1 cellular context compared by ENCODE assay signal in the genomic region with DNA sequence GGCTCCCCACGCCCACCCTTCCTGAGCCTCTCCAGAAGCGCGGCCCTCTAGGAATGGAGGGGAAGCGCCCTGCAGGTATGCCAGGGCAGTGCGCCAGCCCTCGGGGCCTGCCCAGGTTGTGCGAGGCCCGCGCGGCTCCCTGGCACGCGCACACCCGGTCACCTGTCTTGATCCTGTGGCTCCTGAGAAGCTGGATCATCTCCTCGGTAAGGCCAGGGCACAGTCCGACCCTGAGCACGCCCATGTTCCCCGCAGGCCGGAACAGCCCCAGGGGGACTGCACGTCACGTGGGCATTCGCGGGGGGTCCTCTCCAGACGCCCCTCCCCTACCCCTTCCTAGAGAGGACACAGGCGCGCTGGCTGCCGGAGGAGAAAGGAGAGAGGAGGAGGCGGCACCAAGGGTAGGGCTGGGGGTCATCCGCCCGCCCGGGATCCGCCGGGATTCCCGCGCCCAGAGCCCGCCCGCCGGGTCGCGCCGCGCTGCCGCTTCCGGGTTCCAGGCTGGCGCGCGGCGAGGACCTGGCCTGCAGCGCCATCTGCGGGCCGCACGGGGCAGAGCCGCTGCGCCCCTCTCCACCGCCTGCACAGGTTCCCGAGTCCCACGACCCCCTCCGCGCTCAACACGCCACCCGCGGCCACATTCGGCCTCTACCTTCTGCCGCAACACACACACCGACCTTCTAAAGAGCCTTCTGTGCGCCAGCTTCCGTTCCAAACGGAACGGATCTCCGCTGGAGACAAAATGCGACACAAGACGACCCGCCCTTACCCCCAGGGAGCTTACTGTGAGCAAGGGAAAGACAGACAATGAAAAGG.
TF ChIP-seq lines count a peak whose summit lies in the region.

A gene (minus strand): TSS at position 491 of the 816 bp plus-strand sequence. CDS start 247 bp downstream, at position 244.

TF ChIP-seq in HepG2, 621 proteins besides CTCF, POLR2A, EP300 and RAD21 (continued from another document and continues in another):
- TF ChIP-seq, protein P1, sequence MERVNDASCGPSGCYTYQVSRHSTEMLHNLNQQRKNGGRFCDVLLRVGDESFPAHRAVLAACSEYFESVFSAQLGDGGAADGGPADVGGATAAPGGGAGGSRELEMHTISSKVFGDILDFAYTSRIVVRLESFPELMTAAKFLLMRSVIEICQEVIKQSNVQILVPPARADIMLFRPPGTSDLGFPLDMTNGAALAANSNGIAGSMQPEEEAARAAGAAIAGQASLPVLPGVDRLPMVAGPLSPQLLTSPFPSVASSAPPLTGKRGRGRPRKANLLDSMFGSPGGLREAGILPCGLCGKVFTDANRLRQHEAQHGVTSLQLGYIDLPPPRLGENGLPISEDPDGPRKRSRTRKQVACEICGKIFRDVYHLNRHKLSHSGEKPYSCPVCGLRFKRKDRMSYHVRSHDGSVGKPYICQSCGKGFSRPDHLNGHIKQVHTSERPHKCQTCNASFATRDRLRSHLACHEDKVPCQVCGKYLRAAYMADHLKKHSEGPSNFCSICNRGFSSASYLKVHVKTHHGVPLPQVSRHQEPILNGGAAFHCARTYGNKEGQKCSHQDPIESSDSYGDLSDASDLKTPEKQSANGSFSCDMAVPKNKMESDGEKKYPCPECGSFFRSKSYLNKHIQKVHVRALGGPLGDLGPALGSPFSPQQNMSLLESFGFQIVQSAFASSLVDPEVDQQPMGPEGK (CRISPR knock-in tag; IDR thresholded peaks at IDR 0.05), result peak; percentile 87
- TF ChIP-seq ZSCAN31 (CRISPR knock-in tag; IDR thresholded peaks at IDR 0.05; ENCODE audit: low read depth) (peak; percentile 81), ZNF678 (CRISPR knock-in tag; IDR thresholded peaks at IDR 0.05) (no peak), MEIS2 (CRISPR knock-in tag; IDR thresholded peaks at IDR 0.05) (peak; percentile 17; the same call in 1 of the 2 replicates), MBD4 (IDR thresholded peaks at IDR 0.05; ENCODE audit: borderline replicate concordance, low read length) (no peak), SRY (CRISPR knock-in tag; IDR thresholded peaks at IDR 0.05) (peak; percentile 32; the same call in 1 of the 2 replicates), MYNN (CRISPR knock-in tag; IDR thresholded peaks at IDR 0.05; ENCODE audit: low read depth) (no peak), ZFY (CRISPR knock-in tag; IDR thresholded peaks at IDR 0.05) (peak; percentile 87), ARNT2 (CRISPR knock-in tag; IDR thresholded peaks at IDR 0.05; ENCODE audit: low read depth) (peak; percentile 68; the same call in 1 of the 2 replicates), ZNF12 (CRISPR knock-in tag; IDR thresholded peaks at IDR 0.05) (no peak), ZNF24 (IDR thresholded peaks at IDR 0.05) (0 out of 2 replicates have a peak, but pooled peaks have one; percentile 42), ZNF496 (CRISPR knock-in tag; IDR thresholded peaks at IDR 0.05; ENCODE audit: insufficient replicate concordance) (no peak), MIER3 (CRISPR knock-in tag; IDR thresholded peaks at IDR 0.05; ENCODE audit: borderline replicate concordance) (no peak), GATAD2A (CRISPR knock-in tag; IDR thresholded peaks at IDR 0.05) (peak; percentile 4; the same call in 1 of the 2 replicates), ZBTB7A (CRISPR knock-in tag; IDR thresholded peaks at IDR 0.05) (peak; percentile 91), ZNF232 (CRISPR knock-in tag; IDR thresholded peaks at IDR 0.05; ENCODE audit: borderline replicate concordance) (no peak), TRIM24 (CRISPR knock-in tag; IDR thresholded peaks at IDR 0.05) (no peak), HNRNPH1 (optimal IDR thresholded peaks at IDR 0.05; ENCODE audit: low read depth, low read length) (no peak), MTA3 (CRISPR knock-in tag; IDR thresholded peaks at IDR 0.05) (no peak), SP4 (CRISPR knock-in tag; IDR thresholded peaks at IDR 0.05) (peak; percentile 51), ZFYVE20 (CRISPR knock-in tag; IDR thresholded peaks at IDR 0.05; ENCODE audit: borderline replicate concordance, low read depth) (no peak), TOE1 (CRISPR knock-in tag; IDR thresholded peaks at IDR 0.05) (no peak; the same call in 1 of the 2 replicates), RBAK (CRISPR knock-in tag; IDR thresholded peaks at IDR 0.05) (no peak), SIN3B (IDR thresholded peaks at IDR 0.05; ENCODE audit: low read length) (no peak; the same call in 1 of the 2 replicates)
- TF ChIP-seq, protein P2, sequence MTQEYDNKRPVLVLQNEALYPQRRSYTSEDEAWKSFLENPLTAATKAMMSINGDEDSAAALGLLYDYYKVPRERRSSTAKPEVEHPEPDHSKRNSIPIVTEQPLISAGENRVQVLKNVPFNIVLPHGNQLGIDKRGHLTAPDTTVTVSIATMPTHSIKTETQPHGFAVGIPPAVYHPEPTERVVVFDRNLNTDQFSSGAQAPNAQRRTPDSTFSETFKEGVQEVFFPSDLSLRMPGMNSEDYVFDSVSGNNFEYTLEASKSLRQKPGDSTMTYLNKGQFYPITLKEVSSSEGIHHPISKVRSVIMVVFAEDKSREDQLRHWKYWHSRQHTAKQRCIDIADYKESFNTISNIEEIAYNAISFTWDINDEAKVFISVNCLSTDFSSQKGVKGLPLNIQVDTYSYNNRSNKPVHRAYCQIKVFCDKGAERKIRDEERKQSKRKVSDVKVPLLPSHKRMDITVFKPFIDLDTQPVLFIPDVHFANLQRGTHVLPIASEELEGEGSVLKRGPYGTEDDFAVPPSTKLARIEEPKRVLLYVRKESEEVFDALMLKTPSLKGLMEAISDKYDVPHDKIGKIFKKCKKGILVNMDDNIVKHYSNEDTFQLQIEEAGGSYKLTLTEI (CRISPR knock-in tag; conservative IDR thresholded peaks at IDR 0.05), result no peak
- TF ChIP-seq, protein P3, sequence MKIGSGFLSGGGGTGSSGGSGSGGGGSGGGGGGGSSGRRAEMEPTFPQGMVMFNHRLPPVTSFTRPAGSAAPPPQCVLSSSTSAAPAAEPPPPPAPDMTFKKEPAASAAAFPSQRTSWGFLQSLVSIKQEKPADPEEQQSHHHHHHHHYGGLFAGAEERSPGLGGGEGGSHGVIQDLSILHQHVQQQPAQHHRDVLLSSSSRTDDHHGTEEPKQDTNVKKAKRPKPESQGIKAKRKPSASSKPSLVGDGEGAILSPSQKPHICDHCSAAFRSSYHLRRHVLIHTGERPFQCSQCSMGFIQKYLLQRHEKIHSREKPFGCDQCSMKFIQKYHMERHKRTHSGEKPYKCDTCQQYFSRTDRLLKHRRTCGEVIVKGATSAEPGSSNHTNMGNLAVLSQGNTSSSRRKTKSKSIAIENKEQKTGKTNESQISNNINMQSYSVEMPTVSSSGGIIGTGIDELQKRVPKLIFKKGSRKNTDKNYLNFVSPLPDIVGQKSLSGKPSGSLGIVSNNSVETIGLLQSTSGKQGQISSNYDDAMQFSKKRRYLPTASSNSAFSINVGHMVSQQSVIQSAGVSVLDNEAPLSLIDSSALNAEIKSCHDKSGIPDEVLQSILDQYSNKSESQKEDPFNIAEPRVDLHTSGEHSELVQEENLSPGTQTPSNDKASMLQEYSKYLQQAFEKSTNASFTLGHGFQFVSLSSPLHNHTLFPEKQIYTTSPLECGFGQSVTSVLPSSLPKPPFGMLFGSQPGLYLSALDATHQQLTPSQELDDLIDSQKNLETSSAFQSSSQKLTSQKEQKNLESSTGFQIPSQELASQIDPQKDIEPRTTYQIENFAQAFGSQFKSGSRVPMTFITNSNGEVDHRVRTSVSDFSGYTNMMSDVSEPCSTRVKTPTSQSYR (CRISPR knock-in tag; IDR thresholded peaks at IDR 0.05; ENCODE audit: borderline replicate concordance), result no peak
- TF ChIP-seq, protein P4, sequence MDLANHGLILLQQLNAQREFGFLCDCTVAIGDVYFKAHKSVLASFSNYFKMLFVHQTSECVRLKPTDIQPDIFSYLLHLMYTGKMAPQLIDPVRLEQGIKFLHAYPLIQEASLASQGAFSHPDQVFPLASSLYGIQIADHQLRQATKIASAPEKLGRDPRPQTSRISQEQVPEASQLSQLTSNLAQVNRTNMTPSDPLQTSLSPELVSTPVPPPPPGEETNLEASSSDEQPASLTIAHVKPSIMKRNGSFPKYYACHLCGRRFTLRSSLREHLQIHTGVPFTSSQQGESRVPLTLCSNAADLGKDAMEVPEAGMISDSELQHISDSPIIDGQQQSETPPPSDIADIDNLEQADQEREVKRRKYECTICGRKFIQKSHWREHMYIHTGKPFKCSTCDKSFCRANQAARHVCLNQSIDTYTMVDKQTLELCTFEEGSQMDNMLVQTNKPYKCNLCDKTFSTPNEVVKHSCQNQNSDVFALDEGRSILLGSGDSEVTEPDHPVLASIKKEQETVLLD (CRISPR knock-in tag; IDR thresholded peaks at IDR 0.05; ENCODE audit: low read depth), result peak; percentile 52; the same call in 1 of the 2 replicates
- TF ChIP-seq, protein P5, sequence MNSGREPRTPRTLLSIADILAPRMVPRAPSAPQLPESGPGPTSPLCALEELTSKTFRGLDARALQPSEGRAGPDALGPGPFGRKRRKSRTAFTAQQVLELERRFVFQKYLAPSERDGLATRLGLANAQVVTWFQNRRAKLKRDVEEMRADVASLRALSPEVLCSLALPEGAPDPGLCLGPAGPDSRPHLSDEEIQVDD (CRISPR knock-in tag; IDR thresholded peaks at IDR 0.05; ENCODE audit: borderline replicate concordance), result no peak
- TF ChIP-seq, protein P6, sequence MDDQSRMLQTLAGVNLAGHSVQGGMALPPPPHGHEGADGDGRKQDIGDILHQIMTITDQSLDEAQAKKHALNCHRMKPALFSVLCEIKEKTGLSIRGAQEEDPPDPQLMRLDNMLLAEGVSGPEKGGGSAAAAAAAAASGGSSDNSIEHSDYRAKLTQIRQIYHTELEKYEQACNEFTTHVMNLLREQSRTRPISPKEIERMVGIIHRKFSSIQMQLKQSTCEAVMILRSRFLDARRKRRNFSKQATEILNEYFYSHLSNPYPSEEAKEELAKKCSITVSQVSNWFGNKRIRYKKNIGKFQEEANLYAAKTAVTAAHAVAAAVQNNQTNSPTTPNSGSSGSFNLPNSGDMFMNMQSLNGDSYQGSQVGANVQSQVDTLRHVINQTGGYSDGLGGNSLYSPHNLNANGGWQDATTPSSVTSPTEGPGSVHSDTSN (CRISPR knock-in tag; IDR thresholded peaks at IDR 0.05; ENCODE audit: borderline replicate concordance), result no peak
- TF ChIP-seq, protein P7, sequence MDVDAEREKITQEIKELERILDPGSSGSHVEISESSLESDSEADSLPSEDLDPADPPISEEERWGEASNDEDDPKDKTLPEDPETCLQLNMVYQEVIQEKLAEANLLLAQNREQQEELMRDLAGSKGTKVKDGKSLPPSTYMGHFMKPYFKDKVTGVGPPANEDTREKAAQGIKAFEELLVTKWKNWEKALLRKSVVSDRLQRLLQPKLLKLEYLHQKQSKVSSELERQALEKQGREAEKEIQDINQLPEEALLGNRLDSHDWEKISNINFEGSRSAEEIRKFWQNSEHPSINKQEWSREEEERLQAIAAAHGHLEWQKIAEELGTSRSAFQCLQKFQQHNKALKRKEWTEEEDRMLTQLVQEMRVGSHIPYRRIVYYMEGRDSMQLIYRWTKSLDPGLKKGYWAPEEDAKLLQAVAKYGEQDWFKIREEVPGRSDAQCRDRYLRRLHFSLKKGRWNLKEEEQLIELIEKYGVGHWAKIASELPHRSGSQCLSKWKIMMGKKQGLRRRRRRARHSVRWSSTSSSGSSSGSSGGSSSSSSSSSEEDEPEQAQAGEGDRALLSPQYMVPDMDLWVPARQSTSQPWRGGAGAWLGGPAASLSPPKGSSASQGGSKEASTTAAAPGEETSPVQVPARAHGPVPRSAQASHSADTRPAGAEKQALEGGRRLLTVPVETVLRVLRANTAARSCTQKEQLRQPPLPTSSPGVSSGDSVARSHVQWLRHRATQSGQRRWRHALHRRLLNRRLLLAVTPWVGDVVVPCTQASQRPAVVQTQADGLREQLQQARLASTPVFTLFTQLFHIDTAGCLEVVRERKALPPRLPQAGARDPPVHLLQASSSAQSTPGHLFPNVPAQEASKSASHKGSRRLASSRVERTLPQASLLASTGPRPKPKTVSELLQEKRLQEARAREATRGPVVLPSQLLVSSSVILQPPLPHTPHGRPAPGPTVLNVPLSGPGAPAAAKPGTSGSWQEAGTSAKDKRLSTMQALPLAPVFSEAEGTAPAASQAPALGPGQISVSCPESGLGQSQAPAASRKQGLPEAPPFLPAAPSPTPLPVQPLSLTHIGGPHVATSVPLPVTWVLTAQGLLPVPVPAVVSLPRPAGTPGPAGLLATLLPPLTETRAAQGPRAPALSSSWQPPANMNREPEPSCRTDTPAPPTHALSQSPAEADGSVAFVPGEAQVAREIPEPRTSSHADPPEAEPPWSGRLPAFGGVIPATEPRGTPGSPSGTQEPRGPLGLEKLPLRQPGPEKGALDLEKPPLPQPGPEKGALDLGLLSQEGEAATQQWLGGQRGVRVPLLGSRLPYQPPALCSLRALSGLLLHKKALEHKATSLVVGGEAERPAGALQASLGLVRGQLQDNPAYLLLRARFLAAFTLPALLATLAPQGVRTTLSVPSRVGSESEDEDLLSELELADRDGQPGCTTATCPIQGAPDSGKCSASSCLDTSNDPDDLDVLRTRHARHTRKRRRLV (CRISPR knock-in tag; IDR thresholded peaks at IDR 0.05), result no peak
- TF ChIP-seq, protein P8, sequence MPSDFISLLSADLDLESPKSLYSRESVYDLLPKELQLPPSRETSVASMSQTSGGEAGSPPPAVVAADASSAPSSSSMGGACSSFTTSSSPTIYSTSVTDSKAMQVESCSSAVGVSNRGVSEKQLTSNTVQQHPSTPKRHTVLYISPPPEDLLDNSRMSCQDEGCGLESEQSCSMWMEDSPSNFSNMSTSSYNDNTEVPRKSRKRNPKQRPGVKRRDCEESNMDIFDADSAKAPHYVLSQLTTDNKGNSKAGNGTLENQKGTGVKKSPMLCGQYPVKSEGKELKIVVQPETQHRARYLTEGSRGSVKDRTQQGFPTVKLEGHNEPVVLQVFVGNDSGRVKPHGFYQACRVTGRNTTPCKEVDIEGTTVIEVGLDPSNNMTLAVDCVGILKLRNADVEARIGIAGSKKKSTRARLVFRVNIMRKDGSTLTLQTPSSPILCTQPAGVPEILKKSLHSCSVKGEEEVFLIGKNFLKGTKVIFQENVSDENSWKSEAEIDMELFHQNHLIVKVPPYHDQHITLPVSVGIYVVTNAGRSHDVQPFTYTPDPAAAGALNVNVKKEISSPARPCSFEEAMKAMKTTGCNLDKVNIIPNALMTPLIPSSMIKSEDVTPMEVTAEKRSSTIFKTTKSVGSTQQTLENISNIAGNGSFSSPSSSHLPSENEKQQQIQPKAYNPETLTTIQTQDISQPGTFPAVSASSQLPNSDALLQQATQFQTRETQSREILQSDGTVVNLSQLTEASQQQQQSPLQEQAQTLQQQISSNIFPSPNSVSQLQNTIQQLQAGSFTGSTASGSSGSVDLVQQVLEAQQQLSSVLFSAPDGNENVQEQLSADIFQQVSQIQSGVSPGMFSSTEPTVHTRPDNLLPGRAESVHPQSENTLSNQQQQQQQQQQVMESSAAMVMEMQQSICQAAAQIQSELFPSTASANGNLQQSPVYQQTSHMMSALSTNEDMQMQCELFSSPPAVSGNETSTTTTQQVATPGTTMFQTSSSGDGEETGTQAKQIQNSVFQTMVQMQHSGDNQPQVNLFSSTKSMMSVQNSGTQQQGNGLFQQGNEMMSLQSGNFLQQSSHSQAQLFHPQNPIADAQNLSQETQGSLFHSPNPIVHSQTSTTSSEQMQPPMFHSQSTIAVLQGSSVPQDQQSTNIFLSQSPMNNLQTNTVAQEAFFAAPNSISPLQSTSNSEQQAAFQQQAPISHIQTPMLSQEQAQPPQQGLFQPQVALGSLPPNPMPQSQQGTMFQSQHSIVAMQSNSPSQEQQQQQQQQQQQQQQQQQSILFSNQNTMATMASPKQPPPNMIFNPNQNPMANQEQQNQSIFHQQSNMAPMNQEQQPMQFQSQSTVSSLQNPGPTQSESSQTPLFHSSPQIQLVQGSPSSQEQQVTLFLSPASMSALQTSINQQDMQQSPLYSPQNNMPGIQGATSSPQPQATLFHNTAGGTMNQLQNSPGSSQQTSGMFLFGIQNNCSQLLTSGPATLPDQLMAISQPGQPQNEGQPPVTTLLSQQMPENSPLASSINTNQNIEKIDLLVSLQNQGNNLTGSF (CRISPR knock-in tag; IDR thresholded peaks at IDR 0.05), result no peak
- TF ChIP-seq, protein P9, sequence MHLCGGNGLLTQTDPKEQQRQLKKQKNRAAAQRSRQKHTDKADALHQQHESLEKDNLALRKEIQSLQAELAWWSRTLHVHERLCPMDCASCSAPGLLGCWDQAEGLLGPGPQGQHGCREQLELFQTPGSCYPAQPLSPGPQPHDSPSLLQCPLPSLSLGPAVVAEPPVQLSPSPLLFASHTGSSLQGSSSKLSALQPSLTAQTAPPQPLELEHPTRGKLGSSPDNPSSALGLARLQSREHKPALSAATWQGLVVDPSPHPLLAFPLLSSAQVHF (CRISPR knock-in tag; IDR thresholded peaks at IDR 0.05), result no peak
